19 cellular contexts compared by ENCODE assay signal in the genomic region with DNA sequence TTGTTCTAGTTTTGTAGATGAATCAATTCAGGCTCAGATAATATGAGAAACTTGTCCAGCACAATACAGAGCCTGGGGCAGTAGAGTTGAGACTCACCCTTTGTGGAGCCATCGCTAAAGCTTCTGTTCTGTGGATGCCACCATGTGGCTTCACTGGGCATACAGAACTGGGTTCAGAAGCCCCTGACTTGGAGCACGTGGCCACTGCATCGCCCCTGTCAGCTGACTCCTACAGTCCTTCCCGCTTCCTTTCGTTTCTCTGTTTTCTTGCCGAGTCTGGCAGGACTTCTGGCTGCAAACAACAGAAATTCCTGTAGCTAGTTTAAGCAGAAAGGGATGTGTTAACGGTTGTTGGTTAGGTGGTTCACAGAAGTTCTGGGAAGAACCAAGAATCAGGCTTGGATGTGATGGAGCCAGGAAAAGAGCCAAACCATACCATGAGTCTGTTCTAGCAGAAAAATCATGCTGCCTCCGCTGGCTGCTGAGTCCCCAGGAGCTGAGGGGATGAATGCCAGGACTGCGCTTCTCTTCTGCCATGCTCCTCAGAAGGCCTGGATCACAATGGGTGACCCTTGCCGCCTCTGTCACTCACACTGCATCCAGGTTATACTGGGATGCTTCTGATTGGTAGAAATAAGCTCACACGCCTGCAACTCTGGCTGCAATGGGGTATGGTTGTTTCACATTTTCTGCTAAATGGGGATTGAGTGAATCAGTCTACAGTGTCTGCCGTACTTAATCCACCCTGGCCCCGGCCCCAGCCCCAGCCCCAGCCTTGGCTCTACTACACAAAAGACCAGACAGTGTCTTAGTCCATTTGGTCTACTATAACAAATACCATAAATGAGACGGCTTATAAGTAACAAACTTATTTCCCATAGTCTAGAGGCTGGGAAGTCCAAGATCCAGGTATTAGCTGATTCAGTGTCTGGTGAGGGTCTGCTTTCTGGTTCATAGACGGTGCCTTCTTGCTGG.
A peak's percentile ranks its signal among the peaks of the same experiment; 100 is the strongest.
DNase-seq lines count a peak whose midpoint lies in the region; ATAC-seq and TF ChIP-seq lines count a peak whose summit lies in the region.
"Had no signal": no experiment of that assay in that cellular context is flagged by ENCODE, and none has a peak within 500 bp of the region (broad histone marks: within the 10 kb centered on the region; RNA-seq: fewer than 3 reads in every experiment).

No MANE protein-coding gene starts in this region.

- no peak for ATAC-seq in T-cell (replicated peaks in 1 of 4)
- ATAC-seq: heart left ventricle, left colon had no signal

- H3K4me1 Mint-ChIP-seq in T-cell: peaks cover 0 to 14% (median 6%) of the 10 kb centered on the region in 3 donors
- H3K4me1 Mint-ChIP-seq: central memory CD8-positive, alpha-beta T cell had no signal

- CTCF ChIA-PET in RWPE1 (lab: Yijun Ruan, JAX) (interaction anchor here (0.6 kb wide), 1 partner anchor 57 kb away, joined by 6 read pairs; no protein-coding TSS in a partner anchor), T-cell (lab: Charles Lee) (interaction anchor here in 1 of 2 donors (0.6 kb wide), 1 partner anchor 13 kb away, joined by 9 read pairs; no protein-coding TSS in a partner anchor)

- no peaks in the 10 kb centered on the region for H3K9me3 Mint-ChIP-seq in T-cell
- H3K9me3 Mint-ChIP-seq: central memory CD8-positive, alpha-beta T cell had no signal

- no peak overlapping the region for H3K4me3 Mint-ChIP-seq in T-cell
- H3K4me3 Mint-ChIP-seq: activated naive CD8-positive, alpha-beta T cell; central memory CD8-positive, alpha-beta T cell had no signal

- no peak overlapping the region for H3K27ac Mint-ChIP-seq in T-cell
- H3K27ac Mint-ChIP-seq: activated naive CD8-positive, alpha-beta T cell; progenitor cell of endocrine pancreas had no signal

- H3K27me3 Mint-ChIP-seq in T-cell: no peaks in the 10 kb centered on the region
- H3K27me3 Mint-ChIP-seq: activated naive CD8-positive, alpha-beta T cell; progenitor cell of endocrine pancreas had no signal

- POLR2A ChIA-PET in RWPE1 (lab: Yijun Ruan, JAX; ENCODE audit: low non-redundant PET): no interaction called here
- POLR2A ChIA-PET in T-cell (lab: Charles Lee): no interaction called here

- no peak for DNase-seq in RWPE1 (ENCODE audit: low spot score)
- peak; percentile 28 for DNase-seq in iris pigment epithelial cell (ENCODE audit: low read depth)
- DNase-seq in substantia nigra (lab: John Stamatoyannopoulos, UW): peak in 47 of 49 donors; percentile 14 to 91 (median 70)
- no peak for DNase-seq in RKO (ENCODE audit: low spot score)
- no peak for DNase-seq in activated T-cell treated with anti-CD3 and anti-CD28 coated beads, Interleukin-2, amount 50 U/mL, for 48 hours
- no peak for DNase-seq in T-cell
- DNase-seq in DMS79 treated with DMSO at 0.1 percent for 48 hours (lab: John Stamatoyannopoulos, UW): no peak
- DNase-seq: activated CD4-positive, alpha-beta T cell treated with anti-CD3 and anti-CD28 coated beads for 48 hours; heart left ventricle; left colon; NCI-H1417 treated with DMSO at 0.1 percent for 48 hours; NCI-H2227 treated with DMSO at 0.1 percent for 48 hours; SIG-M5; stomach; T-helper 9 cell had no signal

- TF ChIP-seq CTCF in RWPE1 (conservative IDR thresholded peaks at IDR 0.05; ENCODE audit: low read depth): no peak

- no peaks in the 10 kb centered on the region for H3K36me3 Mint-ChIP-seq in T-cell
- H3K36me3 Mint-ChIP-seq: activated naive CD8-positive, alpha-beta T cell had no signal

- H3K27ac ChIP-seq in RWPE1: peak overlapping the region; percentile 9
- H3K27ac ChIP-seq in cingulate gyrus (ENCODE audit: low read depth, low read length): peak overlapping the region; percentile 0
- H3K27ac ChIP-seq in substantia nigra (ENCODE audit: low read depth, low read length, poor library complexity, severe bottlenecking): peak overlapping the region; percentile 58
- H3K27ac ChIP-seq: heart left ventricle, stomach had no signal

Comparison
In these comparisons a context has a peak if more than half of its experiments do, and no peak if none do; other contexts are left out.
1. DNase-seq: peak in iris pigment epithelial cell (single experiment) and substantia nigra (47 of 49); none in RWPE1 (single experiment), RKO (single experiment), activated T-cell treated with anti-CD3 and anti-CD28 coated beads, Interleukin-2, amount 50 U/mL, for 48 hours (0 of 2), T-cell (0 of 34) and DMS79 treated with DMSO at 0.1 percent for 48 hours (single experiment).
2. H3K27ac ChIP-seq: peak in every context shown above with its lines; median percentile 58 in substantia nigra; 9 in RWPE1; 0 in cingulate gyrus.